Comparison of ENCODE assay signal across 18 cellular contexts in genomic region chr6:26140967-26141294, GRCh38. TPM values are rescaled to one million over a fixed set of nuclear protein-coding genes. Genes with fewer than 3 reads are reported as not detected.
A peak's percentile ranks its signal among the peaks of the same experiment; 100 is the strongest.
DNase-seq lines count a peak whose midpoint lies in the region; ATAC-seq, FAIRE-seq and TF ChIP-seq lines count a peak whose summit lies in the region.
"Had no signal": no experiment of that assay in that cellular context is flagged by ENCODE, and none has a peak within 500 bp of the region (broad histone marks: within the 10 kb centered on the region; RNA-seq: fewer than 3 reads in every experiment).

No MANE protein-coding gene starts in this region.

- H3K9me3 ChIP-seq in cardiac muscle cell (ENCODE audit: low read depth) (no peaks in the 10 kb centered on the region), right cardiac atrium (ENCODE audit: control insufficient read depth, low read length) (no peaks in the 10 kb centered on the region), pancreas (no peaks in the 10 kb centered on the region), vagina (no peaks in the 10 kb centered on the region)
- H3K9me3 ChIP-seq: BLaER1 had no signal

- H3K27me3 ChIP-seq in cardiac muscle cell: no peaks in the 10 kb centered on the region
- no peaks in the 10 kb centered on the region for H3K27me3 ChIP-seq in right cardiac atrium (ENCODE audit: control insufficient read depth, insufficient read depth)
- H3K27me3 ChIP-seq in dorsolateral prefrontal cortex: no peaks in the 10 kb centered on the region
- H3K27me3 ChIP-seq in pancreas: no peaks in the 10 kb centered on the region
- no peaks in the 10 kb centered on the region for H3K27me3 ChIP-seq in vagina
- H3K27me3 ChIP-seq: BLaER1 had no signal

- FAIRE-seq in pancreas (lab: Jason Lieb, UNC): no peak

- ATAC-seq in right cardiac atrium (no peak), pancreas (no peak), GM19395 (IDR thresholded peaks at IDR 0.05; ENCODE audit: unreplicated experiment) (no peak), HG03469 (IDR thresholded peaks at IDR 0.05; ENCODE audit: unreplicated experiment) (no peak)
- ATAC-seq: CD8-positive, alpha-beta T cell had no signal

- intact Hi-C loops in right cardiac atrium (cut with DNase I): no loop called here
- intact Hi-C loops in dorsolateral prefrontal cortex (cut with DNase I): loop anchor here in 1 of 2 donors (1.0 to 2.0 kb wide), 2 partner anchors 14 to 15 kb away; a partner anchor contains a TSS
- intact Hi-C loops in pancreas (cut with DNase I): no loop called here
- intact Hi-C loops in vagina (cut with DNase I): no loop called here

- DNase-seq in cardiac muscle cell (ENCODE audit: low read depth in 1 of 2, low spot score in 1 of 2): no peak
- no peak for DNase-seq in right cardiac atrium
- no peak for DNase-seq in dorsolateral prefrontal cortex
- DNase-seq in pancreas: no peak
- DNase-seq in DMS114 treated with DMSO at 0.1 percent for 48 hours (lab: John Stamatoyannopoulos, UW; ENCODE audit: unreplicated experiment): no peak
- DNase-seq in vagina (ENCODE audit: extremely low spot score in 2 of 2): no peak
- DNase-seq: CD8-positive, alpha-beta T cell; DMS79; H9; IMR-90; Kasumi-1; NCI-H1105; NCI-H1694; NCI-H446 treated with DMSO at 0.1 percent for 48 hours; RPMI8226 had no signal

- TF ChIP-seq POLR2A in vagina (IDR thresholded peaks at IDR 0.05): no peak

- WGBS in right cardiac atrium: 90% methylated on average over 3 of the region's 3 CpGs
- 88 to 92% methylated on average over 3 of the region's 3 CpGs for WGBS in pancreas, 2 donors

- TF ChIP-seq CTCF in cardiac muscle cell (IDR thresholded peaks at IDR 0.05; ENCODE audit: low read depth, low read length): no peak
- no peak for TF ChIP-seq CTCF in dorsolateral prefrontal cortex (IDR thresholded peaks at IDR 0.05 in 54 of 56, conservative IDR thresholded peaks at IDR 0.05 in 2 of 56; ENCODE audit: low read depth in 1 of 56, partially characterized antibody in 56 of 56)
- no peak for TF ChIP-seq CTCF in pancreas (IDR thresholded peaks at IDR 0.05)
- TF ChIP-seq CTCF in vagina (IDR thresholded peaks at IDR 0.05): no peak

- H3K27ac ChIP-seq in cardiac muscle cell: peak overlapping the region; percentile 64
- no peak overlapping the region for H3K27ac ChIP-seq in right cardiac atrium (ENCODE audit: low read length)
- peak overlapping the region; percentile 42 to 97 (median 91) for H3K27ac ChIP-seq in dorsolateral prefrontal cortex
- H3K27ac ChIP-seq in pancreas: peak overlapping the region; percentile 10 to 59 (median 34)
- no peak overlapping the region for H3K27ac ChIP-seq in vagina
- H3K27ac ChIP-seq: BLaER1 had no signal

- H3K4me3 ChIP-seq in cardiac muscle cell: no peak overlapping the region
- H3K4me3 ChIP-seq in right cardiac atrium (ENCODE audit: low read length): no peak overlapping the region
- H3K4me3 ChIP-seq in dorsolateral prefrontal cortex: peak overlapping the region in 15 of 59 donors; percentile 0 to 52 (median 27)
- H3K4me3 ChIP-seq in pancreas: no peak overlapping the region
- H3K4me3 ChIP-seq in vagina: no peak overlapping the region
- H3K4me3 ChIP-seq: BLaER1 had no signal

- H3K4me1 ChIP-seq in cardiac muscle cell (ENCODE audit: low read depth) (peaks cover 20% of the 10 kb centered on the region), right cardiac atrium (ENCODE audit: control insufficient read depth, insufficient read depth, low read length) (peaks cover 2% of the 10 kb centered on the region), pancreas (peaks cover 0 to 5% (median 0%) of the 10 kb centered on the region in 3 donors), vagina (no peaks in the 10 kb centered on the region)

- H3K36me3 ChIP-seq in cardiac muscle cell (peaks cover 7% of the 10 kb centered on the region), pancreas (peaks cover 0 to 6% (median 0%) of the 10 kb centered on the region in 3 donors), vagina (peaks cover 0 to 9% of the 10 kb centered on the region in 2 donors)

RNA-seq across cellular contexts. Expression of gene HFE, which starts 53.7 kb away (rescaled TPM):
- 0.66 and 0.99 TPM in 2 replicates for total RNA-seq in cardiac muscle cell
- polyA plus RNA-seq in cardiac muscle cell: 0.28 and 1.3 TPM in 2 replicates
- total RNA-seq in right cardiac atrium: 10 to 100 TPM in 1 of 4 donors, 1 to 10 TPM in 3; 4.3 to 13.2 (median 8.4) TPM
- polyA plus RNA-seq in right cardiac atrium: 5.3 TPM
- total RNA-seq in dorsolateral prefrontal cortex: 1 to 10 TPM in 117 of 120 experiments, under 1 TPM in 3; 0.71 to 8.5 (median 2.6) TPM
- 10 to 100 TPM in 1 of 6 donors, 1 to 10 TPM in 5; 3.1 to 10.2 (median 3.8) TPM for total RNA-seq in pancreas
- polyA plus RNA-seq in pancreas: 1 to 10 TPM; 3.4 to 3.9 TPM
- 7.6 TPM for total RNA-seq in vagina

Comparison
In these comparisons a context has a peak if more than half of its experiments do, and no peak if none do; other contexts are left out.
1. H3K27ac ChIP-seq: peak in cardiac muscle cell (single experiment), dorsolateral prefrontal cortex (59 of 59) and pancreas (4 of 4); none in right cardiac atrium (single experiment) and vagina (single experiment).